Comparison of ENCODE assay signal across 9 cellular contexts in the genomic region with DNA sequence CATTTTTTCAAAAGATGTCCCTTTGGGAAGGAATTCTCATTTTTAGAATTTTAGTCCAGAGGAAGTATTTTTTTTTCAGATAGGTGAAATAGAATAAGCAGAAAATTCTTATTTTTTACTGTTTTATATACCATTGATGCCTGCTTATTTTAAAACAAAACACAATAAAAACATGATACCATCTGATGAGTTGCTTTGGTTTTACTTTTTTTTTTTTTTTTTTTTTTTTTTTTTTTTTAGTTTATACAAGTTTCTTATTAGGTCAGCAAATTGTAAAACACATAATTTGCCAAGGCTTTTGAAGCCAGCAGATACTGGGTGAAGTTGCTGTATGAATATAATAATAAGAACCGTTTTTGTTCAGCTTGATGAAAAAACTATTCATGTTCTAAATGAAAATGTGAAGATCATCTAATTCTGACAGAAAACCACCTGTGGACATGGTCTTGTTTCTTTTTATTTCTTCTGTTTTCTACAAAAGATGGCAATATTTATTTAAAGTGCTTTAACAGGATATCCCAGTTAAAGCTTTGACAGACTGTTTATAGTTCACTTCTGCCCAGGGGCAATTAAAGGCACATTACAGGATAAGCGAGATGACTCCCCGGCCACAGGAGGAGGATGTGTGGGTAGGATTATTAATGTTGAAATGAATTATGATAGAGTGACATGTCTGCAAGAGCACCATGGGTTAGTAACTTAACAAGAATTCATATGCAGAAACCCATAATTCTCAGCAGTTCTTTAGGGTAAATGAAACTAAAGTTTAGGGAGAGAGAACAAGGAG. TPM values are rescaled to one million over a fixed set of nuclear protein-coding genes. Genes with fewer than 3 reads are reported as not detected.
DNase-seq lines count a peak whose midpoint lies in the region; ATAC-seq, FAIRE-seq and TF ChIP-seq lines count a peak whose summit lies in the region.
"Had no signal": no experiment of that assay in that cellular context is flagged by ENCODE, and none has a peak within 500 bp of the region (broad histone marks: within the 10 kb centered on the region; RNA-seq: fewer than 3 reads in every experiment).

No MANE protein-coding gene starts in this region.

- no peaks in the 10 kb centered on the region for H3K27me3 Mint-ChIP-seq in activated naive CD4-positive, alpha-beta T cell treated with anti-CD3 and anti-CD28 coated beads for 36 hours (ENCODE audit: low read depth)

- H3K9me3 ChIP-seq in RWPE2 (ENCODE audit: severe bottlenecking), result no peaks in the 10 kb centered on the region

- peak overlapping the region; percentile 45 for H3K27ac ChIP-seq in RWPE2 (ENCODE audit: poor library complexity, severe bottlenecking)

- CTCF ChIA-PET in activated naive CD4-positive, alpha-beta T cell treated with anti-CD3 and anti-CD28 coated beads for 36 hours (lab: Charles Lee), result no interaction called here

- H3K27me3 ChIP-seq in RWPE2 (ENCODE audit: insufficient read depth, poor library complexity, severe bottlenecking), result no peaks in the 10 kb centered on the region

- peak; percentile 62 for DNase-seq in activated naive CD4-positive, alpha-beta T cell treated with anti-CD3 and anti-CD28 coated beads for 36 hours
- DNase-seq in activated naive CD4-positive, alpha-beta T cell treated with anti-CD3 and anti-CD28 coated beads, Interleukin-2, amount 50 U/mL, for 16 hours, result no peak
- DNase-seq in RWPE2 (ENCODE audit: low spot score) (no peak), stromal cell of bone marrow (ENCODE audit: low read depth) (peak; percentile 45), dermis blood vessel endothelial cell (no peak), cortex of kidney (lab: John Stamatoyannopoulos, UW) (no peak)
- no peak for DNase-seq in activated effector memory CD4-positive, alpha-beta T cell treated with anti-CD3 and anti-CD28 coated beads, Interleukin-2, amount 50 U/mL, for 16 hours
- DNase-seq: activated CD8-positive, alpha-beta memory T cell treated with anti-CD3 and anti-CD28 coated beads, Interleukin-2, amount 50 U/mL, for 4 hours had no signal

- H3K27ac Mint-ChIP-seq in activated naive CD4-positive, alpha-beta T cell treated with anti-CD3 and anti-CD28 coated beads for 36 hours, result no peak overlapping the region

- ATAC-seq in RWPE2 (ENCODE audit: low read depth), result peak; percentile 91

- FAIRE-seq in endometrium (lab: Jason Lieb, UNC), result peak; percentile 23

- H3K4me3 Mint-ChIP-seq in activated naive CD4-positive, alpha-beta T cell treated with anti-CD3 and anti-CD28 coated beads for 36 hours, result no peak overlapping the region

- H3K36me3 ChIP-seq in RWPE2 (ENCODE audit: low read depth), result no peaks in the 10 kb centered on the region

- no peak for TF ChIP-seq CTCF in RWPE2 (IDR thresholded peaks at IDR 0.05; ENCODE audit: poor library complexity, severe bottlenecking)

- no peaks in the 10 kb centered on the region for H3K9me3 Mint-ChIP-seq in activated naive CD4-positive, alpha-beta T cell treated with anti-CD3 and anti-CD28 coated beads for 36 hours

- H3K4me1 ChIP-seq in RWPE2 (ENCODE audit: insufficient read depth, poor library complexity, severe bottlenecking), result peaks cover 11% of the 10 kb centered on the region

- intact Hi-C loops in activated naive CD4-positive, alpha-beta T cell treated with anti-CD3 and anti-CD28 coated beads for 36 hours (cut with micrococcal nuclease), result loop anchor here (5.0 kb wide), 1 partner anchor 225 kb away; no protein-coding TSS in a partner anchor

- peaks cover 24% of the 10 kb centered on the region for H3K36me3 Mint-ChIP-seq in activated naive CD4-positive, alpha-beta T cell treated with anti-CD3 and anti-CD28 coated beads for 36 hours (ENCODE audit: low read depth)

- H3K4me3 ChIP-seq in RWPE2 (ENCODE audit: severe bottlenecking), result no peak overlapping the region

- H3K4me1 Mint-ChIP-seq in activated naive CD4-positive, alpha-beta T cell treated with anti-CD3 and anti-CD28 coated beads for 36 hours (ENCODE audit: low read depth), result peaks cover 35% of the 10 kb centered on the region

RNA-seq across cellular contexts. Expression of a gene that starts 31.1 kb away (rescaled TPM):
- 10 to 100 TPM; 14.6 to 15.9 TPM for total RNA-seq in activated naive CD4-positive, alpha-beta T cell treated with anti-CD3 and anti-CD28 coated beads for 36 hours
- 0.17 and 0.19 TPM in 2 replicates for total RNA-seq in dermis blood vessel endothelial cell

Comparison
In these comparisons a context has a peak if more than half of its experiments do, and no peak if none do; other contexts are left out.
1. DNase-seq: peak in activated naive CD4-positive, alpha-beta T cell treated with anti-CD3 and anti-CD28 coated beads for 36 hours (single experiment) and stromal cell of bone marrow (single experiment); none in activated naive CD4-positive, alpha-beta T cell treated with anti-CD3 and anti-CD28 coated beads, Interleukin-2, amount 50 U/mL, for 16 hours (single experiment), RWPE2 (single experiment), activated effector memory CD4-positive, alpha-beta T cell treated with anti-CD3 and anti-CD28 coated beads, Interleukin-2, amount 50 U/mL, for 16 hours (single experiment), dermis blood vessel endothelial cell (single experiment) and cortex of kidney (single experiment).
2. RNA of a gene that starts 31.1 kb away (total RNA-seq): 14.6 to 15.9 TPM in activated naive CD4-positive, alpha-beta T cell treated with anti-CD3 and anti-CD28 coated beads for 36 hours; 0.17 to 0.19 TPM in dermis blood vessel endothelial cell; every median in the first group is over 10 times any median in the second.